ENCODE assay signal across 19 cellular contexts in genomic region chr1:54600947-54601725, GRCh38. TPM values are rescaled to one million over a fixed set of nuclear protein-coding genes. Genes with fewer than 3 reads are reported as not detected.
A peak's percentile ranks its signal among the peaks of the same experiment; 100 is the strongest.
DNase-seq lines count a peak whose midpoint lies in the region; ATAC-seq, FAIRE-seq and TF ChIP-seq lines count a peak whose summit lies in the region.
"Had no signal": no experiment of that assay in that cellular context is flagged by ENCODE, and none has a peak within 500 bp of the region (broad histone marks: within the 10 kb centered on the region; RNA-seq: fewer than 3 reads in every experiment).

No MANE protein-coding gene starts in this region.

- TF ChIP-seq CTCF in endothelial cell (IDR thresholded peaks at IDR 0.05; ENCODE audit: unreplicated experiment) (no peak), nephron progenitor cell (IDR thresholded peaks at IDR 0.05) (no peak)

- H3K36me3 ChIP-seq in small intestine (ENCODE audit: control insufficient read depth in 2 of 2, insufficient read depth in 2 of 2, low read length in 2 of 2) = peaks cover 0 to 10% of the 10 kb centered on the region in 2 donors

- peak; percentile 27 for ATAC-seq in left ventricle myocardium superior
- no peak for ATAC-seq in Right ventricle myocardium superior (ENCODE audit: poor library complexity)
- ATAC-seq: A549, GM12878, PC-3 had no signal

- H3K27me3 Mint-ChIP-seq in endothelial cell (ENCODE audit: unreplicated experiment) = peaks cover 8% of the 10 kb centered on the region
- H3K27me3 Mint-ChIP-seq in nephron progenitor cell (ENCODE audit: low read depth, poor library complexity) = peaks cover 10% of the 10 kb centered on the region

- H3K27ac Mint-ChIP-seq in endothelial cell (ENCODE audit: unreplicated experiment) = no peak overlapping the region
- peak overlapping the region; percentile 85 for H3K27ac Mint-ChIP-seq in nephron progenitor cell

- no peaks in the 10 kb centered on the region for H3K4me1 ChIP-seq in small intestine (ENCODE audit: control insufficient read depth in 2 of 2, insufficient read depth in 1 of 2, low read depth in 1 of 2, low read length in 1 of 2)
- H3K4me1 ChIP-seq: A549 had no signal

- DNase-seq in left ventricle myocardium superior (no peak), Right ventricle myocardium superior (no peak), endothelial cell (ENCODE audit: low spot score) (no peak), nephron progenitor cell (peak; percentile 38), small intestine (no peak), ecto neural progenitor cell (ENCODE audit: low spot score) (no peak), iPS-NIHi11 (ENCODE audit: low spot score) (no peak)
- DNase-seq: DND-41, HCEC 1CT, KBM-7, NCI-H1436 treated with DMSO at 0.1 percent for 48 hours, NCI-H2029 treated with DMSO at 0.1 percent for 48 hours, NCI-H510A, NCI-H774, PC-3 had no signal

- intact Hi-C loops in left ventricle myocardium superior (cut with micrococcal nuclease) = no loop called here
- intact Hi-C loops in Right ventricle myocardium superior (cut with DNase I) = no loop called here

- no peaks in the 10 kb centered on the region for H3K9me3 Mint-ChIP-seq in endothelial cell (ENCODE audit: unreplicated experiment)
- no peaks in the 10 kb centered on the region for H3K9me3 Mint-ChIP-seq in nephron progenitor cell

- 84 to 86% (median 85%) methylated on average over 16 to 21 of the region's 21 CpGs for WGBS in small intestine, 3 donors

- no peak overlapping the region for H3K27ac ChIP-seq in small intestine (ENCODE audit: low read depth in 1 of 2, low read length in 1 of 2)
- H3K27ac ChIP-seq: A549, HL-60 had no signal

- H3K9me3 ChIP-seq in small intestine (ENCODE audit: control insufficient read depth, low read depth) = no peaks in the 10 kb centered on the region
- H3K9me3 ChIP-seq: A549 had no signal

- H3K36me3 Mint-ChIP-seq in endothelial cell (ENCODE audit: low read depth, unreplicated experiment) (peaks cover 45% of the 10 kb centered on the region), nephron progenitor cell (ENCODE audit: low read depth) (no peaks in the 10 kb centered on the region)

- no peaks in the 10 kb centered on the region for H3K27me3 ChIP-seq in small intestine (ENCODE audit: control insufficient read depth in 2 of 2, insufficient read depth in 2 of 2, low read length in 2 of 2)

- peak overlapping the region; percentile 34 for H3K4me3 Mint-ChIP-seq in endothelial cell (ENCODE audit: unreplicated experiment)
- H3K4me3 Mint-ChIP-seq in nephron progenitor cell = peak overlapping the region; percentile 58

- H3K4me1 Mint-ChIP-seq in endothelial cell (ENCODE audit: unreplicated experiment) = peaks cover 27% of the 10 kb centered on the region
- H3K4me1 Mint-ChIP-seq in nephron progenitor cell = peaks cover 54% of the 10 kb centered on the region

- no peak for FAIRE-seq in small intestine (lab: Jason Lieb, UNC)
- FAIRE-seq: A549, G401.6, GM12878 had no signal

- no peak overlapping the region for H3K4me3 ChIP-seq in small intestine (ENCODE audit: low read depth in 1 of 2, low read length in 2 of 2)
- H3K4me3 ChIP-seq: A549, GM12878 had no signal

RNA-seq across cellular contexts. Expression of gene FAM151A, which starts 22.2 kb away (rescaled TPM):
- total RNA-seq in left ventricle myocardium superior (1.2 TPM), Right ventricle myocardium superior (2.1 TPM), endothelial cell (ENCODE audit: unreplicated experiment) (not detected)
- polyA plus RNA-seq in small intestine = 1 to 10 TPM; 1.4 to 1.8 (median 1.5) TPM
- total RNA-seq: PC-3 had no signal
- polyA plus RNA-seq: A549 had no signal

RNA-seq across cellular contexts. Expression of gene MROH7, which starts 40.5 kb away (rescaled TPM):
- 7.0 TPM for total RNA-seq in left ventricle myocardium superior
- 4.5 TPM for total RNA-seq in Right ventricle myocardium superior
- 3.3 TPM for total RNA-seq in endothelial cell (ENCODE audit: unreplicated experiment)
- 1 to 10 TPM; 1.3 to 8.6 (median 4.5) TPM for polyA plus RNA-seq in small intestine
- total RNA-seq: PC-3 had no signal
- polyA plus RNA-seq: A549, GM12878 had no signal

RNA-seq across cellular contexts. Expression of gene ACOT11, which starts 53.1 kb away (rescaled TPM):
- total RNA-seq in left ventricle myocardium superior = 48.9 TPM
- 38.5 TPM for total RNA-seq in Right ventricle myocardium superior
- total RNA-seq in endothelial cell (ENCODE audit: unreplicated experiment) = 35.6 TPM
- polyA plus RNA-seq in small intestine = 100 to 1,000 TPM in 1 of 3 donors, 10 to 100 TPM in 2; 30.4 to 101 (median 58.9) TPM
